13 cellular contexts compared by ENCODE assay signal in genomic region chr2:233838726-233839446, GRCh38. TPM values are rescaled to one million over a fixed set of nuclear protein-coding genes. Genes with fewer than 3 reads are reported as not detected.
DNase-seq lines count a peak whose midpoint lies in the region; ATAC-seq and TF ChIP-seq lines count a peak whose summit lies in the region.
"Had no signal": no experiment of that assay in that cellular context is flagged by ENCODE, and none has a peak within 500 bp of the region (broad histone marks: within the 10 kb centered on the region; RNA-seq: fewer than 3 reads in every experiment).

No MANE protein-coding gene starts in this region.

- H3K9me3 ChIP-seq in AG04450 (ENCODE audit: control insufficient read depth, insufficient read depth, low read length) (no peaks in the 10 kb centered on the region), neuronal stem cell (replicated peaks in 1 of 2; ENCODE audit: control insufficient read depth in 2 of 2, insufficient read depth in 1 of 2, low read depth in 1 of 2, low read length in 2 of 2) (peaks cover 0 to 3% of the 10 kb centered on the region in 2 donors)
- no peaks in the 10 kb centered on the region for H3K9me3 ChIP-seq in CD4-positive, CD25-positive, alpha-beta regulatory T cell (ENCODE audit: control insufficient read depth in 2 of 2, low read length in 2 of 2)

- no peak overlapping the region for H2BK15ac ChIP-seq in neuronal stem cell (ENCODE audit: low read length)

- POLR2A ChIA-PET in AG04450 (lab: Yijun Ruan, JAX), result no interaction called here

- DNase-seq in AG04450 (ENCODE audit: low read depth, low spot score) (no peak), neuronal stem cell (ENCODE audit: low spot score) (no peak), C1 segment of cervical spinal cord (lab: John Stamatoyannopoulos, UW) (no peak), DMS53 (lab: John Stamatoyannopoulos, UW) (no peak), NCI-H1417 treated with DMSO at 0.1 percent for 48 hours (lab: John Stamatoyannopoulos, UW) (no peak)
- no peak for DNase-seq in CD4-positive, CD25-positive, alpha-beta regulatory T cell
- DNase-seq in activated CD8-positive, alpha-beta memory T cell treated with anti-CD3 and anti-CD28 coated beads, Interleukin-2, amount 50 U/mL, for 48 hours, result peak; percentile 39
- DNase-seq: effector memory CD4-positive, alpha-beta T cell; kidney glomerular epithelial cell; NCI-H1694 treated with DMSO at 0.1 percent for 48 hours had no signal

- no peaks in the 10 kb centered on the region for H3K9me3 Mint-ChIP-seq in CD4-positive, CD25-positive, alpha-beta regulatory T cell

- H3K4ac ChIP-seq in neuronal stem cell (ENCODE audit: low read length), result no peak overlapping the region

- TF ChIP-seq CTCF in AG04450 (IDR thresholded peaks at IDR 0.05; ENCODE audit: low read depth, low read length), result no peak

- no peaks in the 10 kb centered on the region for H3K27me3 ChIP-seq in AG04450 (ENCODE audit: control insufficient read depth, insufficient read depth, low read length)
- no peaks in the 10 kb centered on the region for H3K27me3 ChIP-seq in CD4-positive, CD25-positive, alpha-beta regulatory T cell (ENCODE audit: control insufficient read depth, insufficient read depth, low read length)
- H3K27me3 ChIP-seq in neuronal stem cell (ENCODE audit: control insufficient read depth in 3 of 3, insufficient read depth in 3 of 3, low read depth in 1 of 3, low read length in 3 of 3), result no peaks in the 10 kb centered on the region
- H3K27me3 ChIP-seq: cardiac muscle cell, hepatocyte had no signal

- no peak overlapping the region for H2BK120ac ChIP-seq in neuronal stem cell (ENCODE audit: low read depth, low read length)

- H3K4me3 Mint-ChIP-seq in CD4-positive, CD25-positive, alpha-beta regulatory T cell, result no peak overlapping the region

- H3K4me1 Mint-ChIP-seq in CD4-positive, CD25-positive, alpha-beta regulatory T cell, result peaks cover 0 to 30% (median 6%) of the 10 kb centered on the region in 4 donors

- no peak overlapping the region for H3K18ac ChIP-seq in neuronal stem cell (ENCODE audit: low read length)

- H3K14ac ChIP-seq in neuronal stem cell (ENCODE audit: low read length), result no peak overlapping the region

- CTCF ChIA-PET in AG04450 (lab: Charles Lee), result interaction anchor here (0.5 kb wide), 1 partner anchor 485 kb away, joined by 5 read pairs; no protein-coding TSS in a partner anchor

- peak overlapping the region; percentile 21 for H3K27ac ChIP-seq in AG04450 (ENCODE audit: low read depth, low read length)
- no peak overlapping the region for H3K27ac ChIP-seq in CD4-positive, CD25-positive, alpha-beta regulatory T cell (ENCODE audit: insufficient read depth, low read length, poor library complexity, severe bottlenecking)
- no peak overlapping the region for H3K27ac ChIP-seq in neuronal stem cell (replicated peaks; ENCODE audit: low read length)
- H3K27ac ChIP-seq: C4-2B, cardiac muscle cell, hepatocyte had no signal

- H4K91ac ChIP-seq in neuronal stem cell (ENCODE audit: low read depth, low read length, poor library complexity), result no peak overlapping the region

- H2BK5ac ChIP-seq in neuronal stem cell (ENCODE audit: low read length), result peak overlapping the region; percentile 77

- H3K4me2 ChIP-seq in neuronal stem cell (ENCODE audit: insufficient read depth, low read length, poor library complexity, severe bottlenecking), result no peak overlapping the region
- H3K4me2 ChIP-seq: hepatocyte had no signal

- no peak overlapping the region for H2BK12ac ChIP-seq in neuronal stem cell (ENCODE audit: low read length)

- no peak overlapping the region for H3K9ac ChIP-seq in neuronal stem cell (ENCODE audit: low read depth, low read length, poor library complexity)

- WGBS in neuronal stem cell (ENCODE audit: extremely low coverage in 2 of 2, insufficient read length in 2 of 2, insufficient replicate concordance in 1 of 2), 2 donors, result no CpG with 5 or more reads among the region's 12 CpGs

- H3K36me3 Mint-ChIP-seq in CD4-positive, CD25-positive, alpha-beta regulatory T cell, result no peaks in the 10 kb centered on the region

- H3K4me3 ChIP-seq in AG04450 (ENCODE audit: low read depth, low read length) (no peak overlapping the region), neuronal stem cell (ENCODE audit: low read length in 2 of 2) (peak overlapping the region in 1 of 2 donors; percentile 33)
- no peak overlapping the region for H3K4me3 ChIP-seq in CD4-positive, CD25-positive, alpha-beta regulatory T cell (ENCODE audit: low read depth, low read length)
- H3K4me3 ChIP-seq: cardiac muscle cell, hepatocyte had no signal

- peaks cover 2% of the 10 kb centered on the region for H3K36me3 ChIP-seq in CD4-positive, CD25-positive, alpha-beta regulatory T cell (ENCODE audit: control insufficient read depth, insufficient read depth, low read length)
- peaks cover 74 to 99% of the 10 kb centered on the region in 2 donors for H3K36me3 ChIP-seq in neuronal stem cell (replicated peaks in 1 of 2; ENCODE audit: control insufficient read depth in 2 of 2, insufficient read depth in 2 of 2, low read length in 2 of 2)

- H4K8ac ChIP-seq in neuronal stem cell (ENCODE audit: low read depth, low read length), result no peak overlapping the region

- no peak for ATAC-seq in CD4-positive, CD25-positive, alpha-beta regulatory T cell (ENCODE audit: low read depth in 2 of 2)

- H3K27ac Mint-ChIP-seq in CD4-positive, CD25-positive, alpha-beta regulatory T cell, result peak overlapping the region; percentile 29 to 86 (median 75)

- H3K27me3 Mint-ChIP-seq in CD4-positive, CD25-positive, alpha-beta regulatory T cell, result no peaks in the 10 kb centered on the region

- H2AK5ac ChIP-seq in neuronal stem cell (ENCODE audit: low read depth, low read length), result no peak overlapping the region

- H3K4me1 ChIP-seq in CD4-positive, CD25-positive, alpha-beta regulatory T cell (ENCODE audit: control insufficient read depth, insufficient read depth, low read length, poor library complexity, severe bottlenecking), result peaks cover 4% of the 10 kb centered on the region
- H3K4me1 ChIP-seq in neuronal stem cell (ENCODE audit: control insufficient read depth in 2 of 2, insufficient read depth in 1 of 2, low read depth in 1 of 2, low read length in 2 of 2), result peaks cover 0 to 3% of the 10 kb centered on the region in 2 donors

- H3K23ac ChIP-seq in neuronal stem cell (ENCODE audit: low read depth, low read length, poor library complexity), result no peak overlapping the region

- H3K79me1 ChIP-seq in neuronal stem cell (ENCODE audit: low read depth, low read length), result peaks cover 14% of the 10 kb centered on the region

- no peak overlapping the region for H2AFZ ChIP-seq in neuronal stem cell (ENCODE audit: low read length)
- H2AFZ ChIP-seq: hepatocyte had no signal

RNA-seq across cellular contexts. Expression of gene HJURP, which starts 15.4 kb away (rescaled TPM):
- polyA plus RNA-seq in AG04450 (2011; rRNA removed), result 11.3 and 12.2 TPM in 2 replicates
- polyA minus RNA-seq in AG04450 (2011; rRNA and poly(A)+ RNA removed), result 19.0 and 19.4 TPM in 2 replicates
- 1.8 TPM for total RNA-seq in CD4-positive, CD25-positive, alpha-beta regulatory T cell
- 1 to 10 TPM in 2 of 4 donors, under 1 TPM in 2; 0.34 to 1.7 (median 0.98) TPM for polyA plus RNA-seq in CD4-positive, CD25-positive, alpha-beta regulatory T cell
- 60.7 TPM for polyA plus RNA-seq in neuronal stem cell (2013, experiment 1 of 2)
- polyA plus RNA-seq in neuronal stem cell (2013, experiment 2 of 2), result 61.4 TPM
